8 cellular contexts compared by ENCODE assay signal in the genomic region with DNA sequence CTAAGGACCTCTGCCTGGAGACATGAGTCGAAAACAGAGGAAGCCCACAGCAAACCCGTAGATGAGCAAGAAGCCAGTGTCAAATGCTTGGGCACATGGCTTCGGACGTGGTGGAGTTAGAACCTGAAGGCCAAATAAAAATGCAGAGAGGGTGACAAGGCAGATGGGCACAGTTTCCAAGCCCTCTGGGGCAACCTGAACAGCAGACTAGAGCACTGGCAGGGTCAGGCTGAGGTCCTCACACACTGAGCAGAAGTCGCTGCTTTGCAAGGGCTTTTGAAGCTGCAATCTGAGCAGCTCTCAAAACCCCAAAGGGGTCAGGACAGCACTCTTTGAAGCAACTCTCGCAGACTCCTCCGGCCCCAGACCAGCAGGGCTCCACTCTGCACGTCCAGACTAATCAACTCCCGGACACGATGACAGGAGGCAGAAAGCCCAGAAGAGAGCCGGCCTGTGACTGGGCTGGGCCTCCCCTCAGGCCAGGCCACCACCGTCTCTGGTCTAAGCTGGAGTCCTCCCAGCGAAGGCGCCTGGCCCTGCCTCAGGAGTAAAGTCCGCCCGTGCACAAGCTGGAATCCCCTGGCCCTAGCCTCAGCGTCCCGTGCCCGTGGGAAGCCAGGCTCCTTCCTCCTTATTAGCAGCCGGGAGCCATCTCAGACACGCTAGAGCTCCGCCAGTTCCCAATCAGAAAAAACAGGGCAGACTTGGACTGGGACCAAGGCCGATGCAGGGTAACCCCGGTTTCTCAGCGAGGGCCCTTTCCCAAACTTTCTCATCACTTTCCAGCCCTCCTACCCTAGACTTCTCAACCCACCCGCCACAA. TPM values are rescaled to one million over a fixed set of nuclear protein-coding genes. Genes with fewer than 3 reads are reported as not detected.
DNase-seq lines count a peak whose midpoint lies in the region; ATAC-seq and TF ChIP-seq lines count a peak whose summit lies in the region.

No MANE protein-coding gene starts in this region.

- DNase-seq in activated naive CD4-positive, alpha-beta T cell treated with Interleukin-2 at 50 U/mL for 16 hours = peak; percentile 10
- DNase-seq in activated naive CD4-positive, alpha-beta T cell treated with anti-CD3 and anti-CD28 coated beads, Interleukin-2, amount 50 U/mL, for 16 hours = no peak
- DNase-seq in RPMI7951 (ENCODE audit: low read depth) (peak; percentile 56), dedifferentiated amniotic fluid mesenchymal stem cell (ENCODE audit: extremely low spot score) (peak; percentile 47), right lobe of liver (peak; percentile 67 to 83 (median 79))
- DNase-seq in NK-92 treated with Interleukin-12 subunit alpha and Interleukin-12 subunit beta, amount 100 ng/mL, for 24 hours (lab: John Stamatoyannopoulos, UW) = no peak

- TF ChIP-seq POLR2A in right lobe of liver (IDR thresholded peaks at IDR 0.05) = no peak

- ATAC-seq in right lobe of liver = peak; percentile 5 to 40 (median 10)
- no peak for ATAC-seq in GM21825 (IDR thresholded peaks at IDR 0.05; ENCODE audit: unreplicated experiment)

- WGBS in right lobe of liver (ENCODE audit: insufficient coverage, low coverage, low lambda C conversion rate, missing lambda C conversion rate) = 4% methylated on average over 9 of the region's 26 CpGs

- H3K9me3 ChIP-seq in right lobe of liver (peaks cover 0 to 3% (median 0%) of the 10 kb centered on the region in 4 donors), subcutaneous abdominal adipose tissue (ENCODE audit: control insufficient read depth in 5 of 5, low read length in 5 of 5) (no peaks in the 10 kb centered on the region)

- peak overlapping the region; percentile 74 to 92 (median 83) for H3K27ac ChIP-seq in right lobe of liver
- H3K27ac ChIP-seq in subcutaneous abdominal adipose tissue (ENCODE audit: low read depth, low read length) = peak overlapping the region; percentile 93

- no peak for TF ChIP-seq CTCF in right lobe of liver (IDR thresholded peaks at IDR 0.05)

- intact Hi-C loops in right lobe of liver (cut with DNase I) = no loop called here

- H3K9ac ChIP-seq in subcutaneous abdominal adipose tissue (ENCODE audit: low read length in 5 of 5) = peak overlapping the region; percentile 69 to 92 (median 87)

- H3K4me3 ChIP-seq in right lobe of liver (peak overlapping the region; percentile 72 to 91 (median 90)), subcutaneous abdominal adipose tissue (ENCODE audit: low read depth in 1 of 5, low read length in 5 of 5) (peak overlapping the region; percentile 80 to 90 (median 84))

- H3K4me1 ChIP-seq in right lobe of liver = peaks cover 3 to 51% (median 27%) of the 10 kb centered on the region in 4 donors
- H3K4me1 ChIP-seq in subcutaneous abdominal adipose tissue (ENCODE audit: control insufficient read depth in 5 of 5, insufficient read depth in 5 of 5, low read length in 5 of 5) = peaks cover 18 to 62% (median 55%) of the 10 kb centered on the region in 5 donors

- H3K27me3 ChIP-seq in right lobe of liver (no peaks in the 10 kb centered on the region), subcutaneous abdominal adipose tissue (ENCODE audit: control insufficient read depth in 5 of 5, insufficient read depth in 4 of 5, low read length in 5 of 5) (no peaks in the 10 kb centered on the region)

- peaks cover 0 to 5% (median 0%) of the 10 kb centered on the region in 4 donors for H3K36me3 ChIP-seq in right lobe of liver
- H3K36me3 ChIP-seq in subcutaneous abdominal adipose tissue (ENCODE audit: control insufficient read depth in 5 of 5, insufficient read depth in 5 of 5, low read length in 5 of 5) = peaks cover 0 to 10% (median 6%) of the 10 kb centered on the region in 5 donors

RNA-seq across cellular contexts. Expression of gene SMARCD2, which starts 0.9 kb away (rescaled TPM):
- total RNA-seq in RPMI7951 (2014; rRNA removed; shearing (Covaris generic)) = 64.9 and 69.0 TPM in 2 replicates
- total RNA-seq in right lobe of liver = 10 to 100 TPM; 23.8 to 94.5 (median 59.5) TPM

RNA-seq across cellular contexts. Expression of gene FTSJ3, which starts 14.1 kb away (rescaled TPM):
- 49.5 and 62.1 TPM in 2 replicates for total RNA-seq in RPMI7951 (2014; rRNA removed; shearing (Covaris generic))
- 10 to 100 TPM; 12.9 to 25.9 (median 19.0) TPM for total RNA-seq in right lobe of liver

RNA-seq across cellular contexts. Expression of gene PSMC5, which starts 14.3 kb away (rescaled TPM):
- 44.7 and 54.2 TPM in 2 replicates for total RNA-seq in RPMI7951 (2014; rRNA removed; shearing (Covaris generic))
- 10 to 100 TPM; 52.7 to 70.9 (median 66.5) TPM for total RNA-seq in right lobe of liver

RNA-seq across cellular contexts. Expression of gene CSH2, which starts 31.9 kb away (rescaled TPM):
- not detected in 2 replicates for total RNA-seq in RPMI7951 (2014; rRNA removed; shearing (Covaris generic))
- total RNA-seq in right lobe of liver = not detected

RNA-seq across cellular contexts. Expression of gene GH2, which starts 40.2 kb away (rescaled TPM):
- not detected in 2 replicates for total RNA-seq in RPMI7951 (2014; rRNA removed; shearing (Covaris generic))
- total RNA-seq in right lobe of liver = not detected

Comparison
In these comparisons a context has a peak if more than half of its experiments do, and no peak if none do; other contexts are left out.
1. DNase-seq: peak in activated naive CD4-positive, alpha-beta T cell treated with Interleukin-2 at 50 U/mL for 16 hours (single experiment), RPMI7951 (single experiment), dedifferentiated amniotic fluid mesenchymal stem cell (single experiment) and right lobe of liver (3 of 3); none in activated naive CD4-positive, alpha-beta T cell treated with anti-CD3 and anti-CD28 coated beads, Interleukin-2, amount 50 U/mL, for 16 hours (single experiment) and NK-92 treated with Interleukin-12 subunit alpha and Interleukin-12 subunit beta, amount 100 ng/mL, for 24 hours (single experiment).